In genomic region chr3:176147251-176147650, GRCh38 we compare ENCODE assay signal across 18 cellular contexts.
DNase-seq lines count a peak whose midpoint lies in the region; ATAC-seq, FAIRE-seq and TF ChIP-seq lines count a peak whose summit lies in the region.
"Had no signal": no experiment of that assay in that cellular context is flagged by ENCODE, and none has a peak within 500 bp of the region (broad histone marks: within the 10 kb centered on the region; RNA-seq: fewer than 3 reads in every experiment).

No MANE protein-coding gene starts in this region.

- no peaks in the 10 kb centered on the region for H3K27me3 ChIP-seq in prostate gland (replicated peaks; ENCODE audit: insufficient read depth)
- H3K27me3 ChIP-seq: foreskin keratinocyte, upper lobe of left lung had no signal

- H3K27me3 Mint-ChIP-seq in activated CD4-positive, alpha-beta T cell treated with anti-CD3 and anti-CD28 coated beads, Interleukin-2, amount 10 ng/mL, durations not matched to agents 7 days and 5 days: no peaks in the 10 kb centered on the region
- no peaks in the 10 kb centered on the region for H3K27me3 Mint-ChIP-seq in activated CD8-positive, alpha-beta T cell treated with anti-CD3 and anti-CD28 coated beads for 36 hours
- H3K27me3 Mint-ChIP-seq: activated CD4-positive, alpha-beta memory T cell treated with anti-CD3 and anti-CD28 coated beads, Interleukin-2, amount 10 ng/mL, durations not matched to agents 7 days and 5 days had no signal

- H3K9me3 Mint-ChIP-seq in activated CD4-positive, alpha-beta T cell treated with anti-CD3 and anti-CD28 coated beads, Interleukin-2, amount 10 ng/mL, durations not matched to agents 7 days and 5 days: peaks cover 2% of the 10 kb centered on the region
- H3K9me3 Mint-ChIP-seq in activated CD8-positive, alpha-beta T cell treated with anti-CD3 and anti-CD28 coated beads for 36 hours: peaks cover 2% of the 10 kb centered on the region

- H3K4me1 ChIP-seq in prostate gland (replicated peaks): no peaks in the 10 kb centered on the region
- H3K4me1 ChIP-seq: foreskin keratinocyte, upper lobe of left lung had no signal

- no peak overlapping the region for H3K4me3 Mint-ChIP-seq in activated CD4-positive, alpha-beta T cell treated with anti-CD3 and anti-CD28 coated beads, Interleukin-2, amount 10 ng/mL, durations not matched to agents 7 days and 5 days
- H3K4me3 Mint-ChIP-seq in activated CD8-positive, alpha-beta T cell treated with anti-CD3 and anti-CD28 coated beads for 36 hours: no peak overlapping the region
- H3K4me3 Mint-ChIP-seq: activated CD4-positive, alpha-beta memory T cell treated with anti-CD3 and anti-CD28 coated beads, Interleukin-2, amount 10 ng/mL, durations not matched to agents 7 days and 5 days had no signal

- 30% methylated on average over 1 of the region's 1 CpG for WGBS in prostate gland

- H3K4me3 ChIP-seq in prostate gland: no peak overlapping the region
- H3K4me3 ChIP-seq: upper lobe of left lung had no signal

- H3K27ac Mint-ChIP-seq in activated CD4-positive, alpha-beta T cell treated with anti-CD3 and anti-CD28 coated beads, Interleukin-2, amount 10 ng/mL, durations not matched to agents 7 days and 5 days: no peak overlapping the region
- no peak overlapping the region for H3K27ac Mint-ChIP-seq in activated CD8-positive, alpha-beta T cell treated with anti-CD3 and anti-CD28 coated beads for 36 hours
- H3K27ac Mint-ChIP-seq: activated CD4-positive, alpha-beta memory T cell treated with anti-CD3 and anti-CD28 coated beads, Interleukin-2, amount 10 ng/mL, durations not matched to agents 7 days and 5 days had no signal

- ATAC-seq in activated CD8-positive, alpha-beta T cell treated with anti-CD3 and anti-CD28 coated beads for 36 hours: no peak
- ATAC-seq: foreskin keratinocyte had no signal

- no peak for TF ChIP-seq POLR2A in prostate gland (IDR thresholded peaks at IDR 0.05)

- no peak for TF ChIP-seq CTCF in activated CD8-positive, alpha-beta T cell treated with anti-CD3 and anti-CD28 coated beads for 36 hours (IDR thresholded peaks at IDR 0.05)
- TF ChIP-seq CTCF in prostate gland (IDR thresholded peaks at IDR 0.05): no peak

- CTCF ChIA-PET in activated CD4-positive, alpha-beta T cell treated with anti-CD3 and anti-CD28 coated beads, Interleukin-2, amount 10 ng/mL, durations not matched to agents 7 days and 5 days (lab: Charles Lee): no interaction called here
- CTCF ChIA-PET in activated CD8-positive, alpha-beta T cell treated with anti-CD3 and anti-CD28 coated beads for 36 hours (lab: Charles Lee): no interaction called here

- FAIRE-seq in GM19239 (lab: Jason Lieb, UNC): no peak
- FAIRE-seq: endometrium, H1, HTR-8/SVneo, TTC549 had no signal

- POLR2A ChIA-PET in activated CD4-positive, alpha-beta T cell treated with anti-CD3 and anti-CD28 coated beads, Interleukin-2, amount 10 ng/mL, durations not matched to agents 7 days and 5 days (lab: Charles Lee): no interaction called here
- POLR2A ChIA-PET in activated CD8-positive, alpha-beta T cell treated with anti-CD3 and anti-CD28 coated beads for 36 hours (lab: Charles Lee): no interaction called here

- H3K9me3 ChIP-seq in prostate gland: no peaks in the 10 kb centered on the region
- H3K9me3 ChIP-seq: SK-N-SH, upper lobe of left lung had no signal

- intact Hi-C loops in activated CD8-positive, alpha-beta T cell treated with anti-CD3 and anti-CD28 coated beads for 36 hours (cut with micrococcal nuclease): no loop called here
- intact Hi-C loops in prostate gland (cut with DNase I): no loop called here

- DNase-seq in DMS79 (lab: John Stamatoyannopoulos, UW): peak; percentile 64
- DNase-seq in NCI-H2029 (lab: John Stamatoyannopoulos, UW): peak; percentile 98
- DNase-seq in NCI-H748 treated with DMSO at 0.1 percent for 48 hours (lab: John Stamatoyannopoulos, UW): peak; percentile 97
- DNase-seq in midbrain (lab: John Stamatoyannopoulos, UW): peak; percentile 64
- no peak for DNase-seq in GM19239 (ENCODE audit: insufficient read length, low spot score)
- no peak for DNase-seq in activated CD4-positive, alpha-beta T cell treated with anti-CD3 and anti-CD28 coated beads, Interleukin-2, amount 10 ng/mL, durations not matched to agents 7 days and 5 days
- no peak for DNase-seq in activated CD8-positive, alpha-beta T cell treated with anti-CD3 and anti-CD28 coated beads for 36 hours
- no peak for DNase-seq in prostate gland (ENCODE audit: low spot score)
- DNase-seq: activated CD4-positive, alpha-beta memory T cell treated with anti-CD3 and anti-CD28 coated beads, Interleukin-2, amount 10 ng/mL, durations not matched to agents 7 days and 5 days; amniotic stem cell; cerebellar nuclear complex; foreskin keratinocyte; SK-N-SH; upper lobe of left lung had no signal

- H3K27ac ChIP-seq in prostate gland: no peak overlapping the region
- H3K27ac ChIP-seq: foreskin keratinocyte, upper lobe of left lung had no signal

- no peaks in the 10 kb centered on the region for H3K36me3 Mint-ChIP-seq in activated CD4-positive, alpha-beta T cell treated with anti-CD3 and anti-CD28 coated beads, Interleukin-2, amount 10 ng/mL, durations not matched to agents 7 days and 5 days (ENCODE audit: low read depth)
- H3K36me3 Mint-ChIP-seq in activated CD8-positive, alpha-beta T cell treated with anti-CD3 and anti-CD28 coated beads for 36 hours (ENCODE audit: low read depth): no peaks in the 10 kb centered on the region

- no peaks in the 10 kb centered on the region for H3K4me1 Mint-ChIP-seq in activated CD4-positive, alpha-beta T cell treated with anti-CD3 and anti-CD28 coated beads, Interleukin-2, amount 10 ng/mL, durations not matched to agents 7 days and 5 days
- no peaks in the 10 kb centered on the region for H3K4me1 Mint-ChIP-seq in activated CD8-positive, alpha-beta T cell treated with anti-CD3 and anti-CD28 coated beads for 36 hours (ENCODE audit: low read depth)
- H3K4me1 Mint-ChIP-seq: activated CD4-positive, alpha-beta memory T cell treated with anti-CD3 and anti-CD28 coated beads, Interleukin-2, amount 10 ng/mL, durations not matched to agents 7 days and 5 days had no signal

- no peaks in the 10 kb centered on the region for H3K36me3 ChIP-seq in prostate gland
- H3K36me3 ChIP-seq: upper lobe of left lung had no signal

Comparison
In these comparisons a context has a peak if more than half of its experiments do, and no peak if none do; other contexts are left out.
1. DNase-seq: peak in DMS79 (single experiment), NCI-H2029 (single experiment), NCI-H748 treated with DMSO at 0.1 percent for 48 hours (single experiment) and midbrain (single experiment); none in GM19239 (single experiment), activated CD4-positive, alpha-beta T cell treated with anti-CD3 and anti-CD28 coated beads, Interleukin-2, amount 10 ng/mL, durations not matched to agents 7 days and 5 days (single experiment), activated CD8-positive, alpha-beta T cell treated with anti-CD3 and anti-CD28 coated beads for 36 hours (single experiment) and prostate gland (single experiment).